Comparison of ENCODE assay signal across 16 cellular contexts in the genomic region with DNA sequence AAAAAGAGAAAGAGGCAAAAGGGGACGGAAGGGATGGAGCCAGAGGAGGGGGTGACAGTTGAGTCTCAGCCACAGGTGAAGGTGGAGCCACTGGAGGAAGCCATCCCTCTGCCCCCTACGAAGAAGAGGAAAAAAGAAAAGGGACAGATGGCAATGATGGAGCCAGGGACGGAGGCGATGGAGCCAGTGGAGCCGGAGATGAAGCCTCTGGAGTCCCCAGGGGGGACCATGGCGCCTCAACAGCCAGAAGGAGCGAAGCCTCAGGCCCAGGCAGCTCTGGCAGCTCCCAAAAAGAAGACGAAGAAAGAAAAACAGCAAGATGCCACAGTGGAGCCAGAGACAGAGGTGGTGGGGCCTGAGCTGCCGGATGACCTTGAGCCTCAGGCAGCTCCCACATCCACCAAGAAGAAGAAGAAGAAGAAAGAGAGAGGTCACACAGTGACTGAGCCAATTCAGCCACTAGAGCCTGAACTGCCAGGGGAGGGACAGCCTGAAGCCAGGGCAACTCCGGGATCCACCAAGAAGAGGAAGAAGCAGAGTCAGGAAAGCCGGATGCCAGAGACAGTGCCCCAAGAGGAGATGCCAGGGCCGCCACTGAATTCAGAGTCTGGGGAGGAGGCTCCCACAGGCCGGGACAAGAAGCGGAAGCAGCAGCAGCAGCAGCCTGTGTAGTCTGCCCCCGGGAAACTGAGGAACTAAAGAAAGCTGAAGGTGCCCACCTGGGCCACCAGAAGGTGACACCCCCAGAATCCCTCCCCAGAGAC. TPM values are rescaled to one million over a fixed set of nuclear protein-coding genes. Genes with fewer than 3 reads are reported as not detected.
DNase-seq lines count a peak whose midpoint lies in the region; ATAC-seq and TF ChIP-seq lines count a peak whose summit lies in the region.
"Had no signal": no experiment of that assay in that cellular context is flagged by ENCODE, and none has a peak within 500 bp of the region (broad histone marks: within the 10 kb centered on the region; RNA-seq: fewer than 3 reads in every experiment).

No MANE protein-coding gene starts in this region.

- BruUV-seq in MCF 10A (replicated peaks; lab: Mats Ljungman, UMichigan): TSS peak; percentile 16

- peaks cover 11% of the 10 kb centered on the region for H3K4me1 Mint-ChIP-seq in MCF 10A (ENCODE audit: insufficient read depth, unreplicated experiment)
- peaks cover 6% of the 10 kb centered on the region for H3K4me1 Mint-ChIP-seq in WTC11
- H3K4me1 Mint-ChIP-seq in stimulated activated memory B cell treated with anti-CD40 and anti-IgM and Interleukin-4, amounts not matched to agents 10 μg/mL and 1 μg/mL and 100 μg/mL, for 72 hours: peaks cover 49% of the 10 kb centered on the region

- no peaks in the 10 kb centered on the region for H3K9me3 ChIP-seq in breast epithelium
- H3K9me3 ChIP-seq: psoas muscle, suprapubic skin had no signal

- CTCF ChIA-PET in MCF 10A (lab: Yijun Ruan, JAX) (interaction anchor here (0.6 to 1.3 kb wide), 6 partner anchors 16 to 97 kb away, joined by 3 to 5 read pairs (median 3); no protein-coding TSS in a partner anchor), WTC11 (lab: Charles Lee) (interaction anchor here (0.8 kb wide), 1 partner anchor 19 kb away, joined by 4 read pairs; no protein-coding TSS in a partner anchor)

- H3K36me3 ChIP-seq in breast epithelium: no peaks in the 10 kb centered on the region

- intact Hi-C loops in MCF 10A (cut with micrococcal nuclease): no loop called here
- intact Hi-C loops in breast epithelium (cut with DNase I; ENCODE audit: low total_unique reads): no loop called here

- H3K4me3 ChIP-seq in breast epithelium: no peak overlapping the region
- H3K4me3 ChIP-seq: psoas muscle, suprapubic skin had no signal

- H3K27ac Mint-ChIP-seq in MCF 10A (ENCODE audit: low read depth, unreplicated experiment) (no peak overlapping the region), WTC11 (peak overlapping the region; percentile 64; the same call in 1 of the 2 replicates)
- peak overlapping the region; percentile 22 for H3K27ac Mint-ChIP-seq in stimulated activated memory B cell treated with anti-CD40 and anti-IgM and Interleukin-4, amounts not matched to agents 10 μg/mL and 1 μg/mL and 100 μg/mL, for 72 hours

- no peak for TF ChIP-seq POLR2A in breast epithelium (IDR thresholded peaks at IDR 0.05)

- H3K27me3 ChIP-seq in breast epithelium: no peaks in the 10 kb centered on the region
- H3K27me3 ChIP-seq: suprapubic skin had no signal

- ATAC-seq in WTC11: no peak
- ATAC-seq in stimulated activated memory B cell treated with anti-CD40 and anti-IgM and Interleukin-4, amounts not matched to agents 10 μg/mL and 1 μg/mL and 100 μg/mL, for 72 hours: no peak
- ATAC-seq: left lobe of liver; naive thymus-derived CD4-positive, alpha-beta T cell; psoas muscle; Right ventricle myocardium inferior had no signal

- H3K9me3 Mint-ChIP-seq in MCF 10A (ENCODE audit: unreplicated experiment) (no peaks in the 10 kb centered on the region), WTC11 (no peaks in the 10 kb centered on the region)
- no peaks in the 10 kb centered on the region for H3K9me3 Mint-ChIP-seq in stimulated activated memory B cell treated with anti-CD40 and anti-IgM and Interleukin-4, amounts not matched to agents 10 μg/mL and 1 μg/mL and 100 μg/mL, for 72 hours
- H3K9me3 Mint-ChIP-seq: naive thymus-derived CD4-positive, alpha-beta T cell had no signal

- H3K27me3 Mint-ChIP-seq in MCF 10A (ENCODE audit: insufficient read depth, unreplicated experiment): no peaks in the 10 kb centered on the region
- no peaks in the 10 kb centered on the region; the same call in 1 of the 2 replicates for H3K27me3 Mint-ChIP-seq in WTC11 (ENCODE audit: low read depth)
- H3K27me3 Mint-ChIP-seq in stimulated activated memory B cell treated with anti-CD40 and anti-IgM and Interleukin-4, amounts not matched to agents 10 μg/mL and 1 μg/mL and 100 μg/mL, for 72 hours: peaks cover 14% of the 10 kb centered on the region

- POLR2A ChIA-PET in MCF 10A (lab: Yijun Ruan, JAX): interaction anchor here (0.9 to 2.1 kb wide), 2 partner anchors 15 to 60 kb away, joined by 3 to 6 read pairs; a partner anchor contains a TSS
- POLR2A ChIA-PET in WTC11 (lab: Charles Lee): interaction anchor here (0.7 kb wide), 1 partner anchor 349 kb away, joined by 4 read pairs; no protein-coding TSS in a partner anchor

- peaks cover 0 to 9% of the 10 kb centered on the region in 2 donors for H3K4me1 ChIP-seq in breast epithelium

- TF ChIP-seq CTCF in MCF 10A (IDR thresholded peaks at IDR 0.05; ENCODE audit: unreplicated experiment): no peak
- no peak for TF ChIP-seq CTCF in breast epithelium (IDR thresholded peaks at IDR 0.05)
- TF ChIP-seq CTCF in WTC11 (IDR thresholded peaks at IDR 0.05): no peak
- no peak for TF ChIP-seq CTCF in GM10266 (IDR thresholded peaks at IDR 0.05; ENCODE audit: control insufficient read depth, insufficient read depth, low read depth, missing control alignments)

- H3K4me3 Mint-ChIP-seq in MCF 10A (ENCODE audit: unreplicated experiment): no peak overlapping the region
- no peak overlapping the region for H3K4me3 Mint-ChIP-seq in WTC11
- no peak overlapping the region for H3K4me3 Mint-ChIP-seq in stimulated activated memory B cell treated with anti-CD40 and anti-IgM and Interleukin-4, amounts not matched to agents 10 μg/mL and 1 μg/mL and 100 μg/mL, for 72 hours

- H3K27ac ChIP-seq in breast epithelium: no peak overlapping the region
- H3K27ac ChIP-seq: psoas muscle, suprapubic skin had no signal

- DNase-seq in MCF 10A (ENCODE audit: unreplicated experiment) (no peak), breast epithelium (ENCODE audit: low spot score in 2 of 2) (no peak), WTC11 (ENCODE audit: low spot score) (no peak), GM10266 (ENCODE audit: extremely low spot score) (no peak)
- DNase-seq in NK-92 treated with Interleukin-12 subunit alpha and Interleukin-12 subunit beta, amount 100 ng/mL, for 24 hours (lab: John Stamatoyannopoulos, UW): no peak
- DNase-seq: activated CD4-positive, alpha-beta T cell treated with anti-CD3 and anti-CD28 coated beads, Interleukin-2, amount 50 U/mL, for 1 hour; DMS 273 treated with DMSO at 0.1 percent for 48 hours; MM.1S; naive thymus-derived CD4-positive, alpha-beta T cell; NCI-H2081; NCI-H774; psoas muscle had no signal

- H3K36me3 Mint-ChIP-seq in MCF 10A (ENCODE audit: insufficient read depth, unreplicated experiment) (peaks cover 47% of the 10 kb centered on the region), WTC11 (peaks cover 29% of the 10 kb centered on the region)
- H3K36me3 Mint-ChIP-seq in stimulated activated memory B cell treated with anti-CD40 and anti-IgM and Interleukin-4, amounts not matched to agents 10 μg/mL and 1 μg/mL and 100 μg/mL, for 72 hours: peaks cover 26% of the 10 kb centered on the region

TF ChIP-seq in WTC11, 78 proteins besides CTCF, POLR2A, EP300 and RAD21 (continues in another document):
- TF ChIP-seq SOX15 (CRISPR knock-in tag; IDR thresholded peaks at IDR 0.05) (no peak), ZNF138 (CRISPR knock-in tag; conservative IDR thresholded peaks at IDR 0.05) (no peak), EMX1 (CRISPR knock-in tag; IDR thresholded peaks at IDR 0.05) (no peak), PRRX2 (CRISPR knock-in tag; IDR thresholded peaks at IDR 0.05) (no peak)
- TF ChIP-seq, protein P1, sequence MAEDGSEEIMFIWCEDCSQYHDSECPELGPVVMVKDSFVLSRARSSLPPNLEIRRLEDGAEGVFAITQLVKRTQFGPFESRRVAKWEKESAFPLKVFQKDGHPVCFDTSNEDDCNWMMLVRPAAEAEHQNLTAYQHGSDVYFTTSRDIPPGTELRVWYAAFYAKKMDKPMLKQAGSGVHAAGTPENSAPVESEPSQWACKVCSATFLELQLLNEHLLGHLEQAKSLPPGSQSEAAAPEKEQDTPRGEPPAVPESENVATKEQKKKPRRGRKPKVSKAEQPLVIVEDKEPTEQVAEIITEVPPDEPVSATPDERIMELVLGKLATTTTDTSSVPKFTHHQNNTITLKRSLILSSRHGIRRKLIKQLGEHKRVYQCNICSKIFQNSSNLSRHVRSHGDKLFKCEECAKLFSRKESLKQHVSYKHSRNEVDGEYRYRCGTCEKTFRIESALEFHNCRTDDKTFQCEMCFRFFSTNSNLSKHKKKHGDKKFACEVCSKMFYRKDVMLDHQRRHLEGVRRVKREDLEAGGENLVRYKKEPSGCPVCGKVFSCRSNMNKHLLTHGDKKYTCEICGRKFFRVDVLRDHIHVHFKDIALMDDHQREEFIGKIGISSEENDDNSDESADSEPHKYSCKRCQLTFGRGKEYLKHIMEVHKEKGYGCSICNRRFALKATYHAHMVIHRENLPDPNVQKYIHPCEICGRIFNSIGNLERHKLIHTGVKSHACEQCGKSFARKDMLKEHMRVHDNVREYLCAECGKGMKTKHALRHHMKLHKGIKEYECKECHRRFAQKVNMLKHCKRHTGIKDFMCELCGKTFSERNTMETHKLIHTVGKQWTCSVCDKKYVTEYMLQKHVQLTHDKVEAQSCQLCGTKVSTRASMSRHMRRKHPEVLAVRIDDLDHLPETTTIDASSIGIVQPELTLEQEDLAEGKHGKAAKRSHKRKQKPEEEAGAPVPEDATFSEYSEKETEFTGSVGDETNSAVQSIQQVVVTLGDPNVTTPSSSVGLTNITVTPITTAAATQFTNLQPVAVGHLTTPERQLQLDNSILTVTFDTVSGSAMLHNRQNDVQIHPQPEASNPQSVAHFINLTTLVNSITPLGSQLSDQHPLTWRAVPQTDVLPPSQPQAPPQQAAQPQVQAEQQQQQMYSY (CRISPR knock-in tag; IDR thresholded peaks at IDR 0.05): no peak

RNA-seq across cellular contexts. Expression of a gene that starts 2.6 kb away (rescaled TPM):
- total RNA-seq in MCF 10A (2022): 9.6 and 17.6 TPM in 2 replicates
- total RNA-seq in breast epithelium: 1 to 10 TPM; 2.6 to 6.9 (median 5.3) TPM
- total RNA-seq in WTC11 (2021): 33.5 to 38.1 TPM (median 34.8 TPM) in 3 replicates

RNA-seq across cellular contexts. Expression of a gene that starts 4.1 kb away (rescaled TPM):
- total RNA-seq in MCF 10A (2022) (142 and 161 TPM in 2 replicates), breast epithelium (10 to 100 TPM in 2 of 3 donors, 1 to 10 TPM in 1; 3.4 to 45.1 (median 34.7) TPM), WTC11 (2021) (27.5 to 38.1 TPM (median 35.2 TPM) in 3 replicates)

RNA-seq across cellular contexts. Expression of a gene that starts 14.7 kb away (rescaled TPM):
- 186 and 227 TPM in 2 replicates for total RNA-seq in MCF 10A (2022)
- 10 to 100 TPM; 89.9 to 96.7 (median 91.2) TPM for total RNA-seq in breast epithelium
- total RNA-seq in WTC11 (2021): 43.7 to 60.6 TPM (median 60.1 TPM) in 3 replicates

RNA-seq across cellular contexts. Expression of a gene that starts 38.6 kb away (rescaled TPM):
- 19.2 and 27.8 TPM in 2 replicates for total RNA-seq in MCF 10A (2022)
- total RNA-seq in breast epithelium: 10 to 100 TPM in 1 of 3 donors, 1 to 10 TPM in 2; 6.4 to 11.5 (median 9.5) TPM
- 102 to 113 TPM (median 109 TPM) in 3 replicates for total RNA-seq in WTC11 (2021)

RNA-seq across cellular contexts. Expression of a gene that starts 58.8 kb away (rescaled TPM):
- 13.3 and 29.3 TPM in 2 replicates for total RNA-seq in MCF 10A (2022)
- 100 to 1,000 TPM in 1 of 3 donors, 10 to 100 TPM in 2; 29.8 to 109 (median 38.4) TPM for total RNA-seq in breast epithelium
- 2.3 to 7.2 TPM (median 5.4 TPM) in 3 replicates for total RNA-seq in WTC11 (2021)
